In the genomic region with DNA sequence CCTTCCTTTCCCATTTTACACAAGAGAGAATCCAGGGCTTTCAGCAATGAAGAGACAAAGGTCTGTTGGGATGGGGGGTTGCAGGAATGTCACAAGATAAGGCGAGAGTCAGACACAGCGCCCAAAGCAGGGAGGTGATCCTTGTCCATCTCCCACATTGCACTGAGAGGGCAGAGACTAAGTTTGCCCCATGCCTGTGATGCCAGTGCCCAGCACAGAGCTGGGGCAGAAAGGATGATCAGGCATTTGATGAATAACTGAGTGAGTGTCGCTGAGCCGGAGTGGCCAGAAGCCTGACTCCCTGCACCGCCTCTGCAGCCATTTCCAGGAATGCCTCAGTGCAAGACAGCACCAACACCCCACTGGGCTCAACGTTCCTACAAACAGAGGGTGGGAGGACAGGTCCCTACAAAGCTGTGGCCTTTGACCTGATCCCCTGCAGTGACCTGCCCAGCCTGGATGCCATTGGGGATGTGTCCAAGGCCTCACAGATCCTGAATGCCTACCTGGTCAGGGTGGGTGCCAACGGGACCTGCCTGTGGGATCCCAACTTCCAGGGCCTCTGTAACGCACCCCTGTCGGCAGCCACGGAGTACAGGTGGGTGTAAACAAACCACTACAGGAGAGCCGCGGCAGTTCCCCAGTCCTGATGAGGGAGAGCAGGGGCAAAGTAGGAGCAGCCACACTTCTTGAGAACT, we compare ENCODE assay signal across 1 cellular context.
TF ChIP-seq lines count a peak whose summit lies in the region.

No MANE protein-coding gene starts in this region.

TF ChIP-seq in IMR-90, 13 proteins besides CTCF, POLR2A, EP300 and RAD21:
- TF ChIP-seq MXI1 (IDR thresholded peaks at IDR 0.05; ENCODE audit: borderline replicate concordance, low read depth, low read length) (no peak), CHD1 (IDR thresholded peaks at IDR 0.05; ENCODE audit: low read depth, low read length) (no peak), MAFK (IDR thresholded peaks at IDR 0.05; ENCODE audit: low read depth, low read length) (no peak), RCOR1 (IDR thresholded peaks at IDR 0.05; ENCODE audit: insufficient replicate concordance, low read length) (no peak), BHLHE40 (IDR thresholded peaks at IDR 0.05; ENCODE audit: low read depth, low read length) (no peak), CEBPB (IDR thresholded peaks at IDR 0.05; ENCODE audit: low read depth, low read length) (no peak), NFE2L2 (IDR thresholded peaks at IDR 0.05; ENCODE audit: low read depth, low read length) (no peak), SMC3 (IDR thresholded peaks at IDR 0.05; ENCODE audit: low read depth, low read length) (no peak), FOS (IDR thresholded peaks at IDR 0.05; ENCODE audit: low read depth, low read length) (no peak), RFX5 (IDR thresholded peaks at IDR 0.05; ENCODE audit: low read depth, low read length) (no peak), MAZ (IDR thresholded peaks at IDR 0.05; ENCODE audit: borderline replicate concordance, low read depth, low read length) (no peak)
- TF ChIP-seq, protein P1, sequence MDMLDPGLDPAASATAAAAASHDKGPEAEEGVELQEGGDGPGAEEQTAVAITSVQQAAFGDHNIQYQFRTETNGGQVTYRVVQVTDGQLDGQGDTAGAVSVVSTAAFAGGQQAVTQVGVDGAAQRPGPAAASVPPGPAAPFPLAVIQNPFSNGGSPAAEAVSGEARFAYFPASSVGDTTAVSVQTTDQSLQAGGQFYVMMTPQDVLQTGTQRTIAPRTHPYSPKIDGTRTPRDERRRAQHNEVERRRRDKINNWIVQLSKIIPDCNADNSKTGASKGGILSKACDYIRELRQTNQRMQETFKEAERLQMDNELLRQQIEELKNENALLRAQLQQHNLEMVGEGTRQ (IDR thresholded peaks at IDR 0.05; ENCODE audit: low read depth, low read length) = no peak
- TF ChIP-seq, protein P2, sequence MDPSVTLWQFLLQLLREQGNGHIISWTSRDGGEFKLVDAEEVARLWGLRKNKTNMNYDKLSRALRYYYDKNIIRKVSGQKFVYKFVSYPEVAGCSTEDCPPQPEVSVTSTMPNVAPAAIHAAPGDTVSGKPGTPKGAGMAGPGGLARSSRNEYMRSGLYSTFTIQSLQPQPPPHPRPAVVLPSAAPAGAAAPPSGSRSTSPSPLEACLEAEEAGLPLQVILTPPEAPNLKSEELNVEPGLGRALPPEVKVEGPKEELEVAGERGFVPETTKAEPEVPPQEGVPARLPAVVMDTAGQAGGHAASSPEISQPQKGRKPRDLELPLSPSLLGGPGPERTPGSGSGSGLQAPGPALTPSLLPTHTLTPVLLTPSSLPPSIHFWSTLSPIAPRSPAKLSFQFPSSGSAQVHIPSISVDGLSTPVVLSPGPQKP (IDR thresholded peaks at IDR 0.05; ENCODE audit: borderline replicate concordance, low read depth, low read length) = no peak
